22 cellular contexts compared by ENCODE assay signal in the genomic region with DNA sequence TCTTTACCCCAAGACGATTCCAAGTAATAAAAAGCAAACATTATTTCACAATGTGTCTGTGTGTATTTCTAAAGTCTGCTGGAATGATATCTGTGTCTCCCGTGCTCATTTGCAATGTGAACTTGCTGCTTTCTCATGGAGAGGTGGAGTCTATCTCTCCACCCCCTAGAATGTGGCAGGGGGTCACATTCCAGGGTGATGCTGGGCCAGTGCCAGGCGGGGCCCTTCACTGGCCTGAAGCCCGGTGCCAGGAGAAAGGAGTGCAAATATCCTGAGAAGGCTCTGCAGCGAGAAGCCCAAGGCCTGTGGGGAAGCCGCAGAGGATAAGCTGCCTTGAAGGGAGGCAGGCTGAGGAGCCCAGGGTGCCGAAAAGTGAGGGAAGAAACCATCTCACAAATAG. TPM values are rescaled to one million over a fixed set of nuclear protein-coding genes. Genes with fewer than 3 reads are reported as not detected.
DNase-seq lines count a peak whose midpoint lies in the region; ATAC-seq, FAIRE-seq and TF ChIP-seq lines count a peak whose summit lies in the region.
"Had no signal": no experiment of that assay in that cellular context is flagged by ENCODE, and none has a peak within 500 bp of the region (broad histone marks: within the 10 kb centered on the region; RNA-seq: fewer than 3 reads in every experiment).

No MANE protein-coding gene starts in this region.

- no CpG with 5 or more reads among the region's 7 CpGs for WGBS in mesendoderm (ENCODE audit: extremely low coverage, insufficient coverage, low lambda C conversion rate)
- WGBS in small intestine, 3 donors, result 37 to 53% (median 41%) methylated on average over 7 of the region's 7 CpGs

- BruUV-seq in Calu3 (replicated peaks; lab: Mats Ljungman, UMichigan), result no TSS peak

- H3K56ac ChIP-seq in mesendoderm (ENCODE audit: low read length), result no peak overlapping the region

- no peaks in the 10 kb centered on the region for H3K36me3 Mint-ChIP-seq in Calu3 (ENCODE audit: insufficient read depth, unreplicated experiment)
- H3K36me3 Mint-ChIP-seq: activated naive CD4-positive, alpha-beta T cell treated with anti-CD3 and anti-CD28 coated beads, Interleukin-2, amount 50 U/mL, for 24 hours; CD14-positive monocyte had no signal

- H3K9me3 Mint-ChIP-seq in Calu3 (ENCODE audit: low read depth, unreplicated experiment), result no peaks in the 10 kb centered on the region
- H3K9me3 Mint-ChIP-seq: activated CD4-positive, alpha-beta memory T cell treated with anti-CD3 and anti-CD28 coated beads, Interleukin-2, amount 10 ng/mL, durations not matched to agents 7 days and 5 days; activated naive CD4-positive, alpha-beta T cell treated with anti-CD3 and anti-CD28 coated beads, Interleukin-2, amount 50 U/mL, for 24 hours had no signal

- no peak overlapping the region for H3K4me3 Mint-ChIP-seq in Calu3 (ENCODE audit: low read depth, unreplicated experiment)
- H3K4me3 Mint-ChIP-seq: activated CD4-positive, alpha-beta memory T cell treated with anti-CD3 and anti-CD28 coated beads, Interleukin-2, amount 10 ng/mL, durations not matched to agents 7 days and 5 days; activated naive CD4-positive, alpha-beta T cell treated with anti-CD3 and anti-CD28 coated beads, Interleukin-2, amount 50 U/mL, for 24 hours; CD14-positive monocyte; nephron progenitor cell had no signal

- H3K27ac ChIP-seq in mesendoderm (ENCODE audit: low read depth, low read length) (no peak overlapping the region), small intestine (ENCODE audit: low read depth in 1 of 2, low read length in 1 of 2) (no peak overlapping the region)
- H3K27ac ChIP-seq: breast epithelium, WERI-Rb-1 had no signal

- no peak overlapping the region for H2AK5ac ChIP-seq in mesendoderm (ENCODE audit: low read length)

- H3K4ac ChIP-seq in mesendoderm (ENCODE audit: low read depth, low read length), result no peak overlapping the region

- H3K4me1 ChIP-seq in mesendoderm (ENCODE audit: control insufficient read depth, low read depth, low read length) (no peaks in the 10 kb centered on the region), small intestine (ENCODE audit: control insufficient read depth in 2 of 2, insufficient read depth in 1 of 2, low read depth in 1 of 2, low read length in 1 of 2) (no peaks in the 10 kb centered on the region)
- H3K4me1 ChIP-seq: breast epithelium had no signal

- no peak overlapping the region for H3K18ac ChIP-seq in mesendoderm (ENCODE audit: low read length)

- H3K27me3 Mint-ChIP-seq in Calu3 (ENCODE audit: unreplicated experiment), result peaks cover 45% of the 10 kb centered on the region

- no peak overlapping the region for H2BK5ac ChIP-seq in mesendoderm (ENCODE audit: low read length)

- H3K27me3 ChIP-seq in mesendoderm (ENCODE audit: insufficient read depth, low read length, poor library complexity), result no peaks in the 10 kb centered on the region
- H3K27me3 ChIP-seq in small intestine (ENCODE audit: control insufficient read depth in 2 of 2, insufficient read depth in 2 of 2, low read length in 2 of 2), result no peaks in the 10 kb centered on the region
- H3K27me3 ChIP-seq: breast epithelium had no signal

- H3K27ac Mint-ChIP-seq in Calu3 (ENCODE audit: unreplicated experiment), result no peak overlapping the region
- H3K27ac Mint-ChIP-seq: activated CD4-positive, alpha-beta memory T cell treated with anti-CD3 and anti-CD28 coated beads, Interleukin-2, amount 10 ng/mL, durations not matched to agents 7 days and 5 days; activated naive CD4-positive, alpha-beta T cell treated with anti-CD3 and anti-CD28 coated beads, Interleukin-2, amount 50 U/mL, for 24 hours; CD14-positive monocyte; nephron progenitor cell had no signal

- no peaks in the 10 kb centered on the region for H3K9me3 ChIP-seq in small intestine (ENCODE audit: control insufficient read depth, low read depth)

- no peaks in the 10 kb centered on the region for H3K79me2 ChIP-seq in mesendoderm (ENCODE audit: control insufficient read depth, insufficient read depth, low read length)

- no peak overlapping the region for H3K9ac ChIP-seq in mesendoderm (ENCODE audit: low read length)

- no peak overlapping the region for H3K23ac ChIP-seq in mesendoderm (ENCODE audit: low read length)

- ATAC-seq in GM18519 (IDR thresholded peaks at IDR 0.05; ENCODE audit: low FRiP score, unreplicated experiment) (no peak), GM18498 (IDR thresholded peaks at IDR 0.05; ENCODE audit: unreplicated experiment) (no peak)

- DNase-seq in Calu3 (peak; percentile 29), NCI-H226 (peak; percentile 73), glomerular visceral epithelial cell (ENCODE audit: extremely low spot score) (peak; percentile 25), mesendoderm (peak; percentile 12), small intestine (no peak), NCI-H1092 (lab: John Stamatoyannopoulos, UW) (no peak)
- DNase-seq: ACHN; activated CD4-positive, alpha-beta memory T cell treated with anti-CD3 and anti-CD28 coated beads, Interleukin-2, amount 10 ng/mL, durations not matched to agents 7 days and 5 days; activated T-cell treated with anti-CD3 and anti-CD28 coated beads, Interleukin-2, amount 50 U/mL, for 1 hour; GOT3; MM.1S; NCI-H1694 treated with DMSO at 0.1 percent for 48 hours; NCI-H446 treated with DMSO at 0.1 percent for 48 hours; nephron progenitor cell; stimulated activated naive CD4-positive, alpha-beta T cell treated with Interleukin-2 at 50 U/mL for 16 hours; trophoblast cell; WERI-Rb-1 had no signal

- H3K36me3 ChIP-seq in mesendoderm (ENCODE audit: control insufficient read depth, insufficient read depth, low read length), result no peaks in the 10 kb centered on the region
- no peaks in the 10 kb centered on the region for H3K36me3 ChIP-seq in small intestine (ENCODE audit: control insufficient read depth in 2 of 2, insufficient read depth in 2 of 2, low read length in 2 of 2)
- H3K36me3 ChIP-seq: breast epithelium, WERI-Rb-1 had no signal

- no peak overlapping the region for H3K4me2 ChIP-seq in mesendoderm (ENCODE audit: low read length)

- H4K5ac ChIP-seq in mesendoderm (ENCODE audit: low read length), result no peak overlapping the region

- no peak for FAIRE-seq in small intestine (lab: Jason Lieb, UNC)

- intact Hi-C loops in Calu3 (cut with micrococcal nuclease; ENCODE audit: unreplicated experiment), result no loop called here

- no peaks in the 10 kb centered on the region for H3K79me1 ChIP-seq in mesendoderm (ENCODE audit: low read length)

- H4K8ac ChIP-seq in mesendoderm (ENCODE audit: low read depth, low read length), result no peak overlapping the region

- H2BK120ac ChIP-seq in mesendoderm (ENCODE audit: low read depth, low read length), result no peak overlapping the region

- H3K4me3 ChIP-seq in mesendoderm (ENCODE audit: low read length), result no peak overlapping the region
- no peak overlapping the region for H3K4me3 ChIP-seq in small intestine (ENCODE audit: low read depth in 1 of 2, low read length in 2 of 2)
- H3K4me3 ChIP-seq: breast epithelium had no signal

- TF ChIP-seq CTCF in Calu3 (IDR thresholded peaks at IDR 0.05; ENCODE audit: unreplicated experiment), result no peak

- CTCF ChIA-PET in Calu3 (lab: Charles Lee), result no interaction called here

- H3K4me1 Mint-ChIP-seq in Calu3 (ENCODE audit: low read depth, unreplicated experiment), result no peaks in the 10 kb centered on the region
- H3K4me1 Mint-ChIP-seq: activated CD4-positive, alpha-beta memory T cell treated with anti-CD3 and anti-CD28 coated beads, Interleukin-2, amount 10 ng/mL, durations not matched to agents 7 days and 5 days; activated naive CD4-positive, alpha-beta T cell treated with anti-CD3 and anti-CD28 coated beads, Interleukin-2, amount 50 U/mL, for 24 hours; CD14-positive monocyte; nephron progenitor cell had no signal

- no peak overlapping the region for H2BK15ac ChIP-seq in mesendoderm (replicated peaks; ENCODE audit: low read depth)

RNA-seq across cellular contexts. Expression of a gene that starts 26.8 kb away (rescaled TPM):
- 0.44 and 0.50 TPM in 2 replicates for total RNA-seq in Calu3 (2022)
- 1.5 TPM for polyA plus RNA-seq in mesendoderm (2013, experiment 1 of 2)
- polyA plus RNA-seq in mesendoderm (2013, experiment 2 of 2), result 1.7 TPM
- polyA plus RNA-seq in small intestine, result 1 to 10 TPM; 2.7 to 7.4 (median 6.6) TPM

Comparison
In these comparisons a context has a peak if more than half of its experiments do, and no peak if none do; other contexts are left out.
1. DNase-seq: peak in Calu3 (single experiment), NCI-H226 (single experiment), glomerular visceral epithelial cell (single experiment) and mesendoderm (single experiment); none in small intestine (single experiment) and NCI-H1092 (single experiment).